ENCODE assay signal across 9 cellular contexts in the genomic region with DNA sequence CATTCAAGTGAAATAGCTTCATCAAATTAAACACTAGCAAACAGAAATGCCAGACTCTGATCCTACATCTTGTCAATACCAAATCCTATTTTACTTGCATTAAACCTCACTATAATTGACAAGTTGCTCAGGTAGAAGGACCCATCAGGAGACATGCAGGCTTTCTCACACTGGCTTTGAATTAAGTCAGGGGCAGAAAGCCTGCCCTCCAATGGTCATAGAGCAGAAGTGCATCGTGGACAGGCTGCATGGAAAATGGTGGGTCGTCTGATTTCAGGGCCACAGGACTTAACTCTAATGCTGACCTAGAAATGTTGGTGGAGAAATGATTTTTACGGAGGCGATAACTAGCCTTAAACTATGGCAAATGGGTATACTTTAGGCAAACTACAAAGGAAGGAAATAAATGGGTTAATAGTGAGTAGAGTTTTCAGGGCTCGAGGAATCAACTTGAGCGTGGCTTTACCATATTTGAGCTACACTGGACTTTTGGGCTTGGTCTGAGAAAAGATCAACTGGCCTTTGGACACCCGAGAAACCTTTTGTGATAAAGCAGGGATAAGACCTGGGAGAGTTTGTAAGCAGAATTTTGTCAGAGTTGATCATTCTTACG.
A peak's percentile ranks its signal among the peaks of the same experiment; 100 is the strongest.
DNase-seq lines count a peak whose midpoint lies in the region; ATAC-seq and TF ChIP-seq lines count a peak whose summit lies in the region.
"Had no signal": no experiment of that assay in that cellular context is flagged by ENCODE, and none has a peak within 500 bp of the region (broad histone marks: within the 10 kb centered on the region; RNA-seq: fewer than 3 reads in every experiment).

No MANE protein-coding gene starts in this region.

- ATAC-seq in left lobe of liver (peak; percentile 67), gastroesophageal sphincter (no peak)

- no peak for TF ChIP-seq EP300 in gastroesophageal sphincter (IDR thresholded peaks at IDR 0.05)

- POLR2A ChIA-PET in RWPE1 (lab: Yijun Ruan, JAX; ENCODE audit: low non-redundant PET) = no interaction called here

- DNase-seq in HAP-1 (ENCODE audit: low spot score in 2 of 2) (peak; percentile 5 to 8), RWPE1 (ENCODE audit: low spot score) (no peak), left lobe of liver (ENCODE audit: low spot score) (no peak), ascending aorta (ENCODE audit: low spot score in 2 of 2) (no peak), DMS153 (lab: John Stamatoyannopoulos, UW) (no peak), NCI-H1092 (lab: John Stamatoyannopoulos, UW) (no peak)
- DNase-seq: cerebellar nuclear complex had no signal

- in situ Hi-C loops in HAP-1 (cut with MboI; ENCODE audit: low sequenced_read_pairs) = no loop called here

- H3K27me3 ChIP-seq in HAP-1 (ENCODE audit: low read depth) (no peaks in the 10 kb centered on the region), ascending aorta (no peaks in the 10 kb centered on the region), gastroesophageal sphincter (no peaks in the 10 kb centered on the region)

- H3K27ac ChIP-seq in RWPE1 (no peak overlapping the region), ascending aorta (no peak overlapping the region), gastroesophageal sphincter (no peak overlapping the region)

- TF ChIP-seq CTCF in GM12873 (IDR thresholded peaks at IDR 0.05; ENCODE audit: insufficient read depth, low read depth, low read length, missing control alignments) = peak; percentile 54
- TF ChIP-seq CTCF in RWPE1 (conservative IDR thresholded peaks at IDR 0.05; ENCODE audit: low read depth) = 0 out of 2 replicates have a peak, but pooled peaks have one; percentile 11
- TF ChIP-seq CTCF in ascending aorta (IDR thresholded peaks at IDR 0.05) = no peak
- peak in 1 of 4 experiments; percentile 16 for TF ChIP-seq CTCF in gastroesophageal sphincter (IDR thresholded peaks at IDR 0.05)

- no peak for TF ChIP-seq POLR2A in gastroesophageal sphincter (IDR thresholded peaks at IDR 0.05)

- intact Hi-C loops in ascending aorta (cut with DNase I) = no loop called here

- H3K4me1 ChIP-seq in HAP-1 = no peaks in the 10 kb centered on the region
- no peaks in the 10 kb centered on the region for H3K4me1 ChIP-seq in ascending aorta
- H3K4me1 ChIP-seq in gastroesophageal sphincter = no peaks in the 10 kb centered on the region

- H3K4me3 ChIP-seq in HAP-1 (no peak overlapping the region), ascending aorta (no peak overlapping the region), gastroesophageal sphincter (no peak overlapping the region)

- no peaks in the 10 kb centered on the region for H3K36me3 ChIP-seq in HAP-1 (replicated peaks)
- H3K36me3 ChIP-seq in ascending aorta = no peaks in the 10 kb centered on the region
- H3K36me3 ChIP-seq in gastroesophageal sphincter = no peaks in the 10 kb centered on the region

- 64 to 78% methylated on average over 6 to 8 of the region's 8 CpGs for WGBS in gastroesophageal sphincter (ENCODE audit: low coverage in 1 of 2), 2 donors

- H3K9me3 ChIP-seq in HAP-1 (no peaks in the 10 kb centered on the region), ascending aorta (no peaks in the 10 kb centered on the region), gastroesophageal sphincter (no peaks in the 10 kb centered on the region)

- CTCF ChIA-PET in RWPE1 (lab: Yijun Ruan, JAX) = no interaction called here

Comparison
In these comparisons a context has a peak if more than half of its experiments do, and no peak if none do; other contexts are left out.
1. CTCF ChIP-seq: peak in GM12873 (single experiment) and RWPE1 (single experiment); none in ascending aorta (0 of 3).
2. DNase-seq: peak in HAP-1 (2 of 2); none in RWPE1 (single experiment), left lobe of liver (single experiment), ascending aorta (0 of 2), DMS153 (single experiment) and NCI-H1092 (single experiment).